Comparison of ENCODE assay signal across 8 cellular contexts in genomic region chr10:96129387-96130325, GRCh38. TPM values are rescaled to one million over a fixed set of nuclear protein-coding genes. Genes with fewer than 3 reads are reported as not detected.
DNase-seq lines count a peak whose midpoint lies in the region; ATAC-seq, FAIRE-seq and TF ChIP-seq lines count a peak whose summit lies in the region.

Gene ZNF518A (plus strand): TSS chr10:96130297. CDS start chr10:96156323, 26,026 bp downstream.

- FAIRE-seq in HepG2 (lab: Jason Lieb, UNC) = no peak

- no peaks in the 10 kb centered on the region for H3K9me3 ChIP-seq in HepG2 (ENCODE audit: low read length)

- TSS peak; percentile 95 for BruUV-seq in HepG2 (replicated peaks; lab: Mats Ljungman, UMichigan)

- TF ChIP-seq EP300 in HepG2 (IDR thresholded peaks at IDR 0.05; ENCODE audit: low read depth in 2 of 2, low read length in 2 of 2) (no peak), HepG2 (CRISPR knock-in tag; IDR thresholded peaks at IDR 0.05; ENCODE audit: borderline replicate concordance) (peak; percentile 48; the same call in 1 of the 2 replicates)

- peaks cover 1 to 18% of the 10 kb centered on the region in 2 experiments; a peak in 4 of 5 replicates for H3K36me3 ChIP-seq in HepG2 (replicated peaks in 1 of 2; ENCODE audit: control insufficient read depth in 1 of 2, insufficient read depth in 2 of 2, low read length in 2 of 2)

- CTCF ChIA-PET in HepG2 (lab: Yijun Ruan, JAX; ENCODE audit: low intra/inter-chr PET ratio, low total read pairs) = no interaction called here

- TF ChIP-seq CTCF in HepG2 (CRISPR knock-in tag; IDR thresholded peaks at IDR 0.05) = 0 out of 2 replicates have a peak, but pooled peaks have one; percentile 6

- peaks cover 17% of the 10 kb centered on the region for H3K27me3 Mint-ChIP-seq in dendritic cell treated with granulocyte-macrophage colony-stimulating factor and Interleukin-4, amounts not matched to agents 40 ng/mL and 50 ng/mL, for 4 days

- peak within 1 kb of the TSS; percentile 84 for H3K4me2 ChIP-seq in HepG2 (ENCODE audit: low read depth, low read length)

- peak; percentile 86 to 96 for TF ChIP-seq POLR2A in HepG2 (IDR thresholded peaks at IDR 0.05; ENCODE audit: insufficient read depth in 1 of 2, low read depth in 2 of 2, low read length in 2 of 2)

- in situ Hi-C loops in HepG2 (cut with HindIII; ENCODE audit: extremely low pct_ligation_motif_present, low pct_unique_long_range_greater_than_20kb) = loop anchor here (5.0 kb wide), 2 partner anchors 37 to 82 kb away; no protein-coding TSS in a partner anchor

- peaks cover 36% of the 10 kb centered on the region for H3K79me2 ChIP-seq in HepG2 (ENCODE audit: insufficient read depth, low read length)

- H3K36me3 Mint-ChIP-seq in dendritic cell treated with granulocyte-macrophage colony-stimulating factor and Interleukin-4, amounts not matched to agents 40 ng/mL and 50 ng/mL, for 4 days (ENCODE audit: low read depth) = peaks cover 41% of the 10 kb centered on the region

- H3K27me3 ChIP-seq in HepG2 (ENCODE audit: control insufficient read depth in 1 of 2, insufficient read depth in 2 of 2, low read length in 2 of 2) = no peaks in the 10 kb centered on the region; a peak in 1 of 5 replicates

- H4K20me1 ChIP-seq in HepG2 (ENCODE audit: insufficient read depth, low read length) = no peaks in the 10 kb centered on the region; the same call in 1 of the 2 replicates

- H3K27ac Mint-ChIP-seq in dendritic cell treated with granulocyte-macrophage colony-stimulating factor and Interleukin-4, amounts not matched to agents 40 ng/mL and 50 ng/mL, for 4 days = peak within 1 kb of the TSS; percentile 99

- ATAC-seq in GM19324 (IDR thresholded peaks at IDR 0.05; ENCODE audit: low FRiP score, unreplicated experiment) = peak; percentile 73
- ATAC-seq in HG03460 (IDR thresholded peaks at IDR 0.05; ENCODE audit: unreplicated experiment) = peak; percentile 82
- ATAC-seq in HepG2 = peak; percentile 91

- peak; percentile 75 to 94 (median 88) for DNase-seq in C1 segment of cervical spinal cord (lab: John Stamatoyannopoulos, UW)
- peak; percentile 78 to 93 for DNase-seq in NCI-H526 (lab: John Stamatoyannopoulos, UW)
- peak; percentile 87 to 88 for DNase-seq in activated CD4-positive, alpha-beta T cell treated with anti-CD3 and anti-CD28 coated beads, Interleukin-2, amount 50 U/mL, for 24 hours (ENCODE audit: low read depth in 1 of 2, low spot score in 1 of 2)
- peak; percentile 90 for DNase-seq in HepG2 (ENCODE audit: low spot score)
- peak; percentile 77 to 78 for DNase-seq in stimulated activated CD4-positive, alpha-beta T cell treated with anti-CD3 and anti-CD28 coated beads, Interleukin-2, amount 100 ng/mL, for 48 hours

- H3K9me3 Mint-ChIP-seq in dendritic cell treated with granulocyte-macrophage colony-stimulating factor and Interleukin-4, amounts not matched to agents 40 ng/mL and 50 ng/mL, for 4 days = no peaks in the 10 kb centered on the region

- 12% methylated on average over 9 of the region's 48 CpGs for WGBS in HepG2 (ENCODE audit: low lambda C conversion rate)

- peak within 1 kb of the TSS; percentile 98 for H2AFZ ChIP-seq in HepG2 (ENCODE audit: low read length)

- peak within 1 kb of the TSS; percentile 100 for H3K27ac ChIP-seq in HepG2 (ENCODE audit: extremely low read length, insufficient read depth, low read length)

- POLR2A ChIA-PET in HepG2 (lab: Yijun Ruan, JAX) = interaction anchor here (0.5 to 2.4 kb wide), 32 partner anchors 9 to 436 kb away, joined by 3 to 325 read pairs (median 5); partner anchors contain the start of genes CC2D2B, CCNJ and TCTN3

- intact Hi-C loops in dendritic cell treated with granulocyte-macrophage colony-stimulating factor and Interleukin-4, amounts not matched to agents 40 ng/mL and 50 ng/mL, for 4 days (cut with micrococcal nuclease) = loop anchor here (1.0 to 5.0 kb wide), 2 partner anchors 39 to 87 kb away; partner anchors contain the start of gene CCNJ
- intact Hi-C loops in HepG2 (cut with micrococcal nuclease; ENCODE audit: unreplicated experiment) = loop anchor here (1.0 kb wide), 2 partner anchors 39 to 86 kb away; partner anchors contain the start of gene CCNJ

- peaks cover 22% of the 10 kb centered on the region for H3K4me1 Mint-ChIP-seq in dendritic cell treated with granulocyte-macrophage colony-stimulating factor and Interleukin-4, amounts not matched to agents 40 ng/mL and 50 ng/mL, for 4 days (ENCODE audit: low read depth)

- peak within 1 kb of the TSS; percentile 99 for H3K9ac ChIP-seq in HepG2 (ENCODE audit: insufficient read depth, low read depth, low read length)

- H3K4me3 Mint-ChIP-seq in dendritic cell treated with granulocyte-macrophage colony-stimulating factor and Interleukin-4, amounts not matched to agents 40 ng/mL and 50 ng/mL, for 4 days = peak within 1 kb of the TSS; percentile 87

- peak; percentile 72 for TF ChIP-seq RAD21 in HepG2 (CRISPR knock-in tag; IDR thresholded peaks at IDR 0.05)

- H3K4me1 ChIP-seq in HepG2 (ENCODE audit: insufficient read depth, low read length) = peaks cover 37% of the 10 kb centered on the region

- peak within 1 kb of the TSS; percentile 61 to 90 (median 86) for H3K4me3 ChIP-seq in HepG2 (replicated peaks in 1 of 3; ENCODE audit: insufficient read depth in 1 of 3, low read depth in 2 of 3, low read length in 3 of 3)

TF ChIP-seq in HepG2, 621 proteins besides CTCF, POLR2A, EP300 and RAD21 (continues in another document):
- TF ChIP-seq GZF1 (CRISPR knock-in tag; IDR thresholded peaks at IDR 0.05) = no peak
- no peak for TF ChIP-seq PBX2 (CRISPR knock-in tag; IDR thresholded peaks at IDR 0.05)
- peak; percentile 63; the same call in 1 of the 2 replicates for TF ChIP-seq MEF2D (CRISPR knock-in tag; IDR thresholded peaks at IDR 0.05)
- no peak for TF ChIP-seq KDM1A (CRISPR knock-in tag; IDR thresholded peaks at IDR 0.05)
- TF ChIP-seq E2F1 (CRISPR knock-in tag; IDR thresholded peaks at IDR 0.05) = no peak
- TF ChIP-seq ZNF335 (CRISPR knock-in tag; IDR thresholded peaks at IDR 0.05) = peak; percentile 55; the same call in 1 of the 2 replicates
- TF ChIP-seq HIC2 (CRISPR knock-in tag; IDR thresholded peaks at IDR 0.05; ENCODE audit: low read depth) = no peak
- TF ChIP-seq ZNF83 (CRISPR knock-in tag; IDR thresholded peaks at IDR 0.05; ENCODE audit: borderline replicate concordance) = 0 out of 2 replicates have a peak, but pooled peaks have one; percentile 87
- no peak for TF ChIP-seq HOXA9 (CRISPR knock-in tag; IDR thresholded peaks at IDR 0.05; ENCODE audit: borderline replicate concordance)

RNA-seq across cellular contexts. Expression of gene ZNF518A, which starts in this region (rescaled TPM):
- total RNA-seq in HepG2 (2016; rRNA removed; fragmentation: Illumina TruSeq; extraction: Trizol) = 37.1 and 61.6 TPM in 2 replicates
- total RNA-seq in HepG2 (2016; cell fraction: cytosol; rRNA removed; fragmentation: Illumina TruSeq; extraction: Trizol; ENCODE audit: low read depth) = 3.7 and 6.0 TPM in 2 replicates
- 37.6 and 58.4 TPM in 2 replicates for total RNA-seq in HepG2 (2016; cell fraction: insoluble cytoplasmic fraction; rRNA removed; fragmentation: Illumina TruSeq; extraction: Trizol)
- 13.1 and 14.3 TPM in 2 replicates for total RNA-seq in HepG2 (2016; cell fraction: membrane; rRNA removed; fragmentation: Illumina TruSeq; extraction: Trizol)
- total RNA-seq in HepG2 (2016; cell fraction: nucleus; rRNA removed; fragmentation: Illumina TruSeq; extraction: Trizol) = 82.1 and 84.5 TPM in 2 replicates
- polyA plus RNA-seq in HepG2 (2011; rRNA removed) = 16.6 and 21.7 TPM in 2 replicates
- 5.1 and 6.9 TPM in 2 replicates for polyA plus RNA-seq in HepG2 (2011; cell fraction: cytosol; rRNA removed)
- polyA plus RNA-seq in HepG2 (2011; cell fraction: nucleus; rRNA removed) = 23.4 and 32.9 TPM in 2 replicates
- 15.3 and 20.5 TPM in 2 replicates for polyA plus RNA-seq in HepG2 (2012)
- 0.68 and 0.89 TPM in 2 replicates for polyA plus RNA-seq in HepG2 (2016; cell fraction: cytosol; fragmentation: Illumina TruSeq; extraction: Trizol; ENCODE audit: low read depth)
- polyA plus RNA-seq in HepG2 (2016; cell fraction: insoluble cytoplasmic fraction; fragmentation: Illumina TruSeq; extraction: Trizol; ENCODE audit: low read depth) = 19.2 and 24.5 TPM in 2 replicates
- 1.9 and 2.0 TPM in 2 replicates for polyA plus RNA-seq in HepG2 (2016; cell fraction: membrane; fragmentation: Illumina TruSeq; extraction: Trizol; ENCODE audit: low read depth)
- polyA plus RNA-seq in HepG2 (2016; cell fraction: nucleus; fragmentation: Illumina TruSeq; extraction: Trizol; ENCODE audit: insufficient read depth, low read depth) = 97.5 and 102 TPM in 2 replicates
- polyA minus RNA-seq in HepG2 (2011; rRNA and poly(A)+ RNA removed; ENCODE audit: low replicate concordance) = 2.5 and 29.2 TPM in 2 replicates
- 24.5 and 30.6 TPM in 2 replicates for polyA minus RNA-seq in HepG2 (2011; cell fraction: cytosol; rRNA and poly(A)+ RNA removed)
- polyA minus RNA-seq in HepG2 (2011; cell fraction: nucleus; rRNA and poly(A)+ RNA removed) = 154 and 169 TPM in 2 replicates

Comparison
In these comparisons a context has a peak if more than half of its experiments do, and no peak if none do; other contexts are left out.
1. Peak in every context shown above with its lines: DNase-seq, ATAC-seq, H3K4me3 ChIP-seq and H3K27ac ChIP-seq.